Comparison of ENCODE assay signal across 8 cellular contexts in genomic region chr7:36155811-36156361, GRCh38. TPM values are rescaled to one million over a fixed set of nuclear protein-coding genes. Genes with fewer than 3 reads are reported as not detected.
DNase-seq lines count a peak whose midpoint lies in the region; ATAC-seq and TF ChIP-seq lines count a peak whose summit lies in the region.

No MANE protein-coding gene starts in this region.

- no peaks in the 10 kb centered on the region for H3K9me3 ChIP-seq in adrenal gland (replicated peaks in 1 of 3)
- H3K9me3 ChIP-seq in liver (ENCODE audit: control insufficient read depth in 4 of 4, low read length in 3 of 4): no peaks in the 10 kb centered on the region
- H3K9me3 ChIP-seq in thoracic aorta: no peaks in the 10 kb centered on the region

- no peaks in the 10 kb centered on the region for H3K27me3 ChIP-seq in adrenal gland
- H3K27me3 ChIP-seq in liver (ENCODE audit: control insufficient read depth in 4 of 4, insufficient read depth in 4 of 4, low read length in 3 of 4): no peaks in the 10 kb centered on the region
- no peaks in the 10 kb centered on the region for H3K27me3 ChIP-seq in thoracic aorta (replicated peaks; ENCODE audit: insufficient read depth)

- DNase-seq in NCI-H1694 treated with DMSO at 0.1 percent for 48 hours (lab: John Stamatoyannopoulos, UW) (peak; percentile 10), NCI-H1694 (lab: John Stamatoyannopoulos, UW) (no peak), adrenal gland (peak; percentile 78 to 93 (median 90)), thoracic aorta (ENCODE audit: low spot score) (no peak), NCI-H187 (lab: John Stamatoyannopoulos, UW) (no peak), mesenteric fat pad (ENCODE audit: low spot score) (no peak)

- intact Hi-C loops in adrenal gland (cut with DNase I): no loop called here

- no peak for ATAC-seq in thoracic aorta (ENCODE audit: insufficient number of reproducible peaks, low FRiP score, low read depth)
- ATAC-seq in HG03457 (IDR thresholded peaks at IDR 0.05; ENCODE audit: unreplicated experiment): no peak

- no peak for TF ChIP-seq POLR2A in adrenal gland (IDR thresholded peaks at IDR 0.05)

- H3K4me3 ChIP-seq in adrenal gland: peak overlapping the region in 1 of 4 donors; percentile 76
- H3K4me3 ChIP-seq in liver (ENCODE audit: low read depth in 1 of 3, low read length in 3 of 3): peak overlapping the region; percentile 73 to 85 (median 81)
- peak overlapping the region; percentile 80 for H3K4me3 ChIP-seq in thoracic aorta

- H3K9ac ChIP-seq in liver (ENCODE audit: low read depth in 1 of 2, low read length in 2 of 2): peak overlapping the region; percentile 62 to 85

- no peaks in the 10 kb centered on the region for H3K36me3 ChIP-seq in adrenal gland (replicated peaks in 1 of 2)
- H3K36me3 ChIP-seq in liver (ENCODE audit: control insufficient read depth in 4 of 4, insufficient read depth in 3 of 4, low read depth in 1 of 4, low read length in 3 of 4): no peaks in the 10 kb centered on the region
- no peaks in the 10 kb centered on the region for H3K36me3 ChIP-seq in thoracic aorta

- H3K4me1 ChIP-seq in adrenal gland (replicated peaks in 1 of 2) (peaks cover 27 to 58% of the 10 kb centered on the region in 2 donors), liver (ENCODE audit: control insufficient read depth in 4 of 4, insufficient read depth in 4 of 4, low read length in 3 of 4) (peaks cover 14 to 72% (median 54%) of the 10 kb centered on the region in 4 donors), thoracic aorta (ENCODE audit: control insufficient read depth in 1 of 2, low read depth in 2 of 2) (peaks cover 46 to 70% of the 10 kb centered on the region in 2 donors)

- TF ChIP-seq CTCF in adrenal gland (IDR thresholded peaks at IDR 0.05): peak in 1 of 6 experiments; percentile 24
- no peak for TF ChIP-seq CTCF in liver (IDR thresholded peaks at IDR 0.05; ENCODE audit: low read depth, low read length, missing input control)
- TF ChIP-seq CTCF in thoracic aorta (IDR thresholded peaks at IDR 0.05): no peak

- peak; percentile 64 to 75 for TF ChIP-seq RAD21 in liver (IDR thresholded peaks at IDR 0.05)

- H3K27ac ChIP-seq in adrenal gland (peak overlapping the region in 1 of 5 donors; percentile 9), liver (ENCODE audit: low read depth in 1 of 2, low read length in 2 of 2) (peak overlapping the region; percentile 64 to 69), thoracic aorta (no peak overlapping the region)

- 18 to 39% (median 31%) methylated on average over 12 of the region's 12 CpGs for WGBS in adrenal gland, 4 donors
- 10% methylated on average over 12 of the region's 12 CpGs for WGBS in liver

TF ChIP-seq in liver, 16 proteins besides CTCF, POLR2A, EP300 and RAD21:
- TF ChIP-seq GABPA (IDR thresholded peaks at IDR 0.05 in 1 of 2, conservative IDR thresholded peaks at IDR 0.05 in 1 of 2) (no peak), HNF4G (IDR thresholded peaks at IDR 0.05) (peak; percentile 14), RXRA (IDR thresholded peaks at IDR 0.05) (peak; percentile 96 to 97), SP1 (IDR thresholded peaks at IDR 0.05) (peak; percentile 76), NR2F2 (IDR thresholded peaks at IDR 0.05) (peak; percentile 25), YY1 (IDR thresholded peaks at IDR 0.05) (peak; percentile 57), EGR1 (IDR thresholded peaks at IDR 0.05; ENCODE audit: low read depth in 2 of 2) (no peak), HNF4A (conservative IDR thresholded peaks at IDR 0.05) (peak; percentile 60 to 83), JUND (IDR thresholded peaks at IDR 0.05) (peak; percentile 59 to 75), REST (IDR thresholded peaks at IDR 0.05) (peak; percentile 55), TAF1 (conservative IDR thresholded peaks at IDR 0.05) (no peak), MAX (IDR thresholded peaks at IDR 0.05) (peak; percentile 49), ATF3 (IDR thresholded peaks at IDR 0.05) (peak; percentile 57)

RNA-seq across cellular contexts. Expression of gene EEPD1, which starts 2.8 kb away (rescaled TPM):
- total RNA-seq in adrenal gland (10 to 100 TPM in 3 of 8 donors, 1 to 10 TPM in 5; 7.4 to 14.5 (median 8.3) TPM), liver (10 to 100 TPM in 1 of 2 donors, 1 to 10 TPM in 1; 2.3 to 12.3 TPM), thoracic aorta (10 to 100 TPM; 14.6 to 17.4 TPM), mesenteric fat pad (18.5 TPM)
- polyA plus RNA-seq in adrenal gland (10 to 100 TPM; 10.1 to 29.0 (median 19.2) TPM), liver (1 to 10 TPM; 6.8 to 7.5 TPM)

Comparison
In these comparisons a context has a peak if more than half of its experiments do, and no peak if none do; other contexts are left out.
1. DNase-seq: peak in NCI-H1694 treated with DMSO at 0.1 percent for 48 hours (single experiment) and adrenal gland (7 of 7); none in NCI-H1694 (single experiment), thoracic aorta (single experiment), NCI-H187 (0 of 2) and mesenteric fat pad (single experiment).
2. H3K27ac ChIP-seq: peak in liver (2 of 2); none in thoracic aorta (0 of 2).